In the genomic region with DNA sequence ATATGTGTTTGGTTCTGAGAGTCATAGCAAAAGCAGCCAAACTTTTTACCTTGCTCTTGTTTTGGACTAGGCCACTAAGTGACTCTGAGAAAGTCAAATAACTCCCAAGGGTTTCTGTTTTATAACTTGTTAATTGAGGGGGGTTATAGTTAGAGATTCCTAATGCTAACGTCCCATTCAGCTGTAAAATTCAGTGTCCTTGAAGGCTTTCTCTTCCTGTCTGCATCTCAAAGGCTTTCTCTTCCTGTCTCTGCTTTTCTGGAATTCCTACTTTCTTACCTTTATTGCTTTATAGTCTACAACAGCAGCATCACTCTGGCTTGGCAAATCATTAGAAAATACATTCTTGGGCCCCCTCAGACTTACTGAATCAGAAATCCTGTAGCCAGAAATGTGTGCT, we compare ENCODE assay signal across 17 cellular contexts.
DNase-seq lines count a peak whose midpoint lies in the region; ATAC-seq and TF ChIP-seq lines count a peak whose summit lies in the region.
"Had no signal": no experiment of that assay in that cellular context is flagged by ENCODE, and none has a peak within 500 bp of the region (broad histone marks: within the 10 kb centered on the region; RNA-seq: fewer than 3 reads in every experiment).

No MANE protein-coding gene starts in this region.

- H3K4me1 Mint-ChIP-seq in H9 (peaks cover 60 to 67% of the 10 kb centered on the region in 2 experiments), WTC11 (peaks cover 73% of the 10 kb centered on the region)
- H3K4me1 Mint-ChIP-seq: CD14-positive monocyte; CD4-positive, alpha-beta memory T cell had no signal

- H2BK15ac ChIP-seq in H9 (ENCODE audit: low read depth, low read length) = no peak overlapping the region
- H2BK15ac ChIP-seq in mesendoderm (replicated peaks; ENCODE audit: low read depth) = peak overlapping the region; percentile 78
- H2BK15ac ChIP-seq in neuronal stem cell (ENCODE audit: low read length) = no peak overlapping the region

- H3K9ac ChIP-seq in H9 (ENCODE audit: extremely low read depth, insufficient read length, low read length) (no peak overlapping the region), mesendoderm (ENCODE audit: low read length) (no peak overlapping the region), neuronal stem cell (ENCODE audit: low read depth, low read length, poor library complexity) (no peak overlapping the region)
- H3K9ac ChIP-seq: BLaER1 had no signal

- H4K91ac ChIP-seq in H9 (ENCODE audit: insufficient read length, low read depth, low read length) = no peak overlapping the region
- H4K91ac ChIP-seq in neuronal stem cell (ENCODE audit: low read depth, low read length, poor library complexity) = no peak overlapping the region

- CTCF ChIA-PET in WTC11 (lab: Charles Lee) = no interaction called here

- no peak overlapping the region for H3K14ac ChIP-seq in H9 (ENCODE audit: insufficient read depth, low read length)
- H3K14ac ChIP-seq in neuronal stem cell (ENCODE audit: low read length) = no peak overlapping the region

- H2BK20ac ChIP-seq in H9 (ENCODE audit: low read depth, low read length, poor library complexity, severe bottlenecking) = no peak overlapping the region

- no peak overlapping the region for H2AK5ac ChIP-seq in H9 (ENCODE audit: insufficient read length, low read length)
- no peak overlapping the region for H2AK5ac ChIP-seq in mesendoderm (ENCODE audit: low read length)
- H2AK5ac ChIP-seq in neuronal stem cell (ENCODE audit: low read depth, low read length) = no peak overlapping the region

- H3K27ac Mint-ChIP-seq in H9 = peak overlapping the region in 2 of 3 experiments; percentile 25 to 28; a peak in 3 of 7 replicates
- peak overlapping the region; percentile 88 for H3K27ac Mint-ChIP-seq in WTC11
- H3K27ac Mint-ChIP-seq: CD14-positive monocyte; CD4-positive, alpha-beta memory T cell had no signal

- H3K27me3 Mint-ChIP-seq in H9 (ENCODE audit: low read depth) (no peaks in the 10 kb centered on the region), WTC11 (ENCODE audit: low read depth) (no peaks in the 10 kb centered on the region; the same call in 1 of the 2 replicates)
- H3K27me3 Mint-ChIP-seq: CD4-positive, alpha-beta memory T cell had no signal

- H3K4ac ChIP-seq in H9 (ENCODE audit: low read depth, low read length) (no peak overlapping the region), mesendoderm (ENCODE audit: low read depth, low read length) (peak overlapping the region; percentile 55), neuronal stem cell (ENCODE audit: low read length) (no peak overlapping the region)

- H3K18ac ChIP-seq in H9 (ENCODE audit: insufficient read length, low read depth, low read length) (no peak overlapping the region), mesendoderm (ENCODE audit: low read length) (peak overlapping the region; percentile 60), neuronal stem cell (ENCODE audit: low read length) (no peak overlapping the region)

- H2BK5ac ChIP-seq in H9 (ENCODE audit: insufficient read length, low read length) (no peak overlapping the region), mesendoderm (ENCODE audit: low read length) (no peak overlapping the region), neuronal stem cell (ENCODE audit: low read length) (no peak overlapping the region)

- H3K4me2 ChIP-seq in H9 (ENCODE audit: insufficient read depth, insufficient read length, low read length) (no peak overlapping the region), mesendoderm (ENCODE audit: low read length) (no peak overlapping the region), neuronal stem cell (ENCODE audit: insufficient read depth, low read length, poor library complexity, severe bottlenecking) (no peak overlapping the region)
- H3K4me2 ChIP-seq: BLaER1 had no signal

- H3K79me1 ChIP-seq in H9 (ENCODE audit: insufficient read depth, low read depth, low read length, poor library complexity, severe bottlenecking) (no peaks in the 10 kb centered on the region), mesendoderm (ENCODE audit: low read length) (no peaks in the 10 kb centered on the region), neuronal stem cell (ENCODE audit: low read depth, low read length) (no peaks in the 10 kb centered on the region)

- no peak overlapping the region for H3T11ph ChIP-seq in H9 (ENCODE audit: low read length)

- H3K23ac ChIP-seq in H9 (ENCODE audit: insufficient read length, low read depth, low read length) (no peak overlapping the region), mesendoderm (ENCODE audit: low read length) (no peak overlapping the region), neuronal stem cell (ENCODE audit: low read depth, low read length, poor library complexity) (no peak overlapping the region)

- H3K27me3 ChIP-seq in H9 (ENCODE audit: insufficient read depth, low read length) (no peaks in the 10 kb centered on the region), mesendoderm (ENCODE audit: insufficient read depth, low read length, poor library complexity) (no peaks in the 10 kb centered on the region), neuronal stem cell (ENCODE audit: control insufficient read depth in 3 of 3, insufficient read depth in 3 of 3, low read depth in 1 of 3, low read length in 3 of 3) (no peaks in the 10 kb centered on the region)
- H3K27me3 ChIP-seq: BLaER1 had no signal

- peak overlapping the region; percentile 67 for H3K27ac ChIP-seq in H9 (ENCODE audit: insufficient read length, low read depth, low read length)
- H3K27ac ChIP-seq in mesendoderm (ENCODE audit: low read depth, low read length) = no peak overlapping the region
- H3K27ac ChIP-seq in neuronal stem cell (replicated peaks; ENCODE audit: low read length) = no peak overlapping the region
- H3K27ac ChIP-seq: BLaER1, HL-60 had no signal

- no CpG with 5 or more reads among the region's 1 CpG for WGBS in H9 (ENCODE audit: extremely low coverage, insufficient read length, low lambda C conversion rate)
- WGBS in mesendoderm (ENCODE audit: extremely low coverage, insufficient coverage, low lambda C conversion rate) = no CpG with 5 or more reads among the region's 1 CpG
- WGBS in neuronal stem cell (ENCODE audit: extremely low coverage in 2 of 2, insufficient read length in 2 of 2, insufficient replicate concordance in 1 of 2), 2 donors = no CpG with 5 or more reads among the region's 1 CpG

- H3K4me1 ChIP-seq in H9 (ENCODE audit: insufficient read depth, low read length) (peaks cover 18% of the 10 kb centered on the region; the same call in 1 of the 2 replicates), mesendoderm (ENCODE audit: control insufficient read depth, low read depth, low read length) (no peaks in the 10 kb centered on the region), neuronal stem cell (ENCODE audit: control insufficient read depth in 2 of 2, insufficient read depth in 1 of 2, low read depth in 1 of 2, low read length in 2 of 2) (peaks cover 4 to 9% of the 10 kb centered on the region in 2 donors)
- H3K4me1 ChIP-seq: BLaER1, HAP-1 had no signal

- peaks cover 0 to 15% of the 10 kb centered on the region in 2 experiments; a peak in 3 of 5 replicates for H3K9me3 Mint-ChIP-seq in H9
- H3K9me3 Mint-ChIP-seq in WTC11 = peaks cover 7% of the 10 kb centered on the region; the same call in 1 of the 2 replicates

- H4K20me1 ChIP-seq in H9 (ENCODE audit: control insufficient read depth, insufficient read depth, insufficient read length) = no peaks in the 10 kb centered on the region
- H4K20me1 ChIP-seq: BLaER1 had no signal

- no peaks in the 10 kb centered on the region for H3K79me2 ChIP-seq in H9 (ENCODE audit: insufficient read depth, low read length)
- no peaks in the 10 kb centered on the region for H3K79me2 ChIP-seq in mesendoderm (ENCODE audit: control insufficient read depth, insufficient read depth, low read length)

- ATAC-seq in WTC11 = peak; percentile 69

- peaks cover 0 to 12% (median 6%) of the 10 kb centered on the region in 3 experiments; a peak in 5 of 7 replicates for H3K36me3 Mint-ChIP-seq in H9 (ENCODE audit: insufficient read depth in 1 of 3, low read depth in 3 of 3)
- H3K36me3 Mint-ChIP-seq in WTC11 = peaks cover 16% of the 10 kb centered on the region
- H3K36me3 Mint-ChIP-seq: CD14-positive monocyte; CD4-positive, alpha-beta memory T cell had no signal

- no peak overlapping the region for H3K4me3 Mint-ChIP-seq in H9
- no peak overlapping the region for H3K4me3 Mint-ChIP-seq in WTC11
- H3K4me3 Mint-ChIP-seq: CD14-positive monocyte; CD4-positive, alpha-beta memory T cell had no signal

- H2BK120ac ChIP-seq in H9 (ENCODE audit: low read depth, low read length, poor library complexity, severe bottlenecking) (no peak overlapping the region), mesendoderm (ENCODE audit: low read depth, low read length) (peak overlapping the region; percentile 36), neuronal stem cell (ENCODE audit: low read depth, low read length) (no peak overlapping the region)

- H2BK12ac ChIP-seq in H9 (ENCODE audit: insufficient read length, low read depth, low read length) = no peak overlapping the region
- no peak overlapping the region for H2BK12ac ChIP-seq in neuronal stem cell (ENCODE audit: low read length)

- TF ChIP-seq CTCF in H9 (conservative IDR thresholded peaks at IDR 0.05) = no peak
- TF ChIP-seq CTCF in WTC11 (IDR thresholded peaks at IDR 0.05) = no peak

- H3K36me3 ChIP-seq in mesendoderm (ENCODE audit: control insufficient read depth, insufficient read depth, low read length) = no peaks in the 10 kb centered on the region
- H3K36me3 ChIP-seq in neuronal stem cell (replicated peaks in 1 of 2; ENCODE audit: control insufficient read depth in 2 of 2, insufficient read depth in 2 of 2, low read length in 2 of 2) = no peaks in the 10 kb centered on the region
- H3K36me3 ChIP-seq: BLaER1, HAP-1 had no signal

- POLR2A ChIA-PET in WTC11 (lab: Charles Lee) = no interaction called here

- H4K8ac ChIP-seq in H9 (replicated peaks; ENCODE audit: insufficient read length, low read depth, low read length) (no peak overlapping the region), mesendoderm (ENCODE audit: low read depth, low read length) (peak overlapping the region; percentile 5), neuronal stem cell (ENCODE audit: low read depth, low read length) (no peak overlapping the region)

- DNase-seq in H9 = no peak
- no peak for DNase-seq in WTC11 (ENCODE audit: low spot score)
- peak; percentile 23 for DNase-seq in iPS DF 19.7 (ENCODE audit: low read depth, low spot score)
- DNase-seq in mesendoderm = no peak
- DNase-seq in NCI-H2107 treated with DMSO at 0.1 percent for 48 hours (lab: John Stamatoyannopoulos, UW; ENCODE audit: unreplicated experiment) = no peak
- no peak for DNase-seq in activated T-cell treated with anti-CD3 and anti-CD28 coated beads, Interleukin-2, amount 50 U/mL, for 1 hour
- no peak for DNase-seq in activated CD4-positive, alpha-beta T cell treated with anti-CD3 and anti-CD28 coated beads, Interleukin-2, amount 50 U/mL, for 4 hours
- no peak for DNase-seq in neuronal stem cell (ENCODE audit: low spot score)
- DNase-seq: 8988T; CD4-positive, alpha-beta memory T cell; DMS153; GDM1; GOT3 had no signal

- no peak overlapping the region for H4K5ac ChIP-seq in H9 (ENCODE audit: insufficient read length, low read depth, low read length)
- H4K5ac ChIP-seq in mesendoderm (ENCODE audit: low read length) = no peak overlapping the region

- no peak overlapping the region for H2AFZ ChIP-seq in H9 (ENCODE audit: low read length)
- H2AFZ ChIP-seq in neuronal stem cell (ENCODE audit: low read length) = no peak overlapping the region

- H3K9me3 ChIP-seq in H9 (ENCODE audit: control insufficient read depth, low read depth, low read length) = no peaks in the 10 kb centered on the region
- no peaks in the 10 kb centered on the region for H3K9me3 ChIP-seq in neuronal stem cell (replicated peaks in 1 of 2; ENCODE audit: control insufficient read depth in 2 of 2, insufficient read depth in 1 of 2, low read depth in 1 of 2, low read length in 2 of 2)
- H3K9me3 ChIP-seq: BLaER1, HAP-1 had no signal

- H3K4me3 ChIP-seq in mesendoderm (ENCODE audit: low read length) (no peak overlapping the region), neuronal stem cell (ENCODE audit: low read length in 2 of 2) (no peak overlapping the region)
- H3K4me3 ChIP-seq: BLaER1, HAP-1 had no signal

- H3K23me2 ChIP-seq in H9 (ENCODE audit: insufficient read length, low read depth, low read length, poor library complexity, severe bottlenecking) = no peaks in the 10 kb centered on the region

- H3K56ac ChIP-seq in H9 (ENCODE audit: insufficient read length, low read depth, low read length) = no peak overlapping the region
- H3K56ac ChIP-seq in mesendoderm (ENCODE audit: low read length) = no peak overlapping the region
